8 cellular contexts compared by ENCODE assay signal in the genomic region with DNA sequence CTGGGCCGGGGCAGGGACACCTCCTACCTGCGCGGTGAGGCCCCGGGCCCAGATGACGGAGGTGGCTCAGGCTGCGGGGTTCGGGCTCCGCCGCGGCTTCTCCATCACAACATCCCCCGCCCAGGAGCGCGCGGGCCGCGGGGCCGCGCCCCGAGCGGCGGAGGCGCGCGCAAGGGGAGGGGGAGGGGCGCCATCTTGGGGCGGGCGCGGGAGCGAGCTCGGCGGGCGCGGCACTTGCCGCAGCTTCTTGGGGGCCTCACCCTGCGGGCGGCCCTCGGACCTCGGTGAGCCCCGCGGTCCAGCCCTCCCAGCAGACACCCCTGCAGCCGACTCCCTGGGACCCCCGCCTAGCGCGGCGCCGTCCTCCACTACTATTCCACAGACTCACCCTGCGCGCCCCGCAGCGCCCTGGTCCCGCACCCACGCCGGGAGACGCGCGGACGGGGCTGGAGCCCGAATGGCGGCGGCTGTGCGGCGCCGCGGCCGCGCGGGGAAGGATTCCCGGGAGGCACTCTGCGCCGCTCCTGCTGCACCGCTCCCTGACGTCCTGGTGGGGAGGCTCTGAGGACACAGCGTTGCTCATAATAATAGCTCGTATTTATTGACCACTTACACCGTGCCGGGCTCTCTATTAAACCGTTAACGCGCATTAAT. TPM values are rescaled to one million over a fixed set of nuclear protein-coding genes. Genes with fewer than 3 reads are reported as not detected.
DNase-seq lines count a peak whose midpoint lies in the region; ATAC-seq and TF ChIP-seq lines count a peak whose summit lies in the region.

Gene APBB1 (minus strand): TSS at position 137 of the 654 bp plus-strand sequence. CDS start 7,747 bp downstream, outside the sequence.

- DNase-seq in SIG-M5 treated with dmso at 0.1 percent for 504 hours (lab: John Stamatoyannopoulos, UW; ENCODE audit: unreplicated experiment) (peak; percentile 6), SIG-M5 (lab: John Stamatoyannopoulos, UW) (no peak), HT1080 (ENCODE audit: low read depth) (no peak), T follicular helper cell (ENCODE audit: low read depth) (peak; percentile 66), amniotic epithelial cell (ENCODE audit: low read depth) (peak; percentile 37), left cardiac atrium (peak; percentile 75), posterior cingulate gyrus (peak; percentile 58 to 96 (median 68)), upper lobe of left lung (peak; percentile 47 to 95)

- ATAC-seq in left cardiac atrium: peak; percentile 96
- ATAC-seq in upper lobe of left lung (ENCODE audit: low FRiP score in 2 of 2): peak; percentile 86 to 96

- WGBS in upper lobe of left lung, 2 donors: 1% methylated on average over 19 to 64 of the region's 79 CpGs

- no peaks in the 10 kb centered on the region for H3K27me3 ChIP-seq in upper lobe of left lung

- TF ChIP-seq CTCF in upper lobe of left lung (IDR thresholded peaks at IDR 0.05): peak in 4 of 6 experiments; percentile 25 to 42 (median 32)

- no peaks in the 10 kb centered on the region for H3K36me3 ChIP-seq in upper lobe of left lung

- peak within 1 kb of the TSS; percentile 90 to 97 (median 94) for H3K27ac ChIP-seq in upper lobe of left lung

- TF ChIP-seq POLR2A in upper lobe of left lung (IDR thresholded peaks at IDR 0.05): peak in 2 of 4 donors; percentile 66

- peaks cover 21 to 37% (median 24%) of the 10 kb centered on the region in 4 donors for H3K4me1 ChIP-seq in upper lobe of left lung

- peak within 1 kb of the TSS; percentile 81 to 99 (median 91) for H3K4me3 ChIP-seq in upper lobe of left lung

- intact Hi-C loops in left cardiac atrium (cut with DNase I): no loop called here
- intact Hi-C loops in posterior cingulate gyrus (cut with DNase I): loop anchor here (2.0 kb wide), 1 partner anchor 28 kb away; the partner anchor contains the start of gene SMPD1

- H3K9me3 ChIP-seq in upper lobe of left lung: no peaks in the 10 kb centered on the region

- no peak for TF ChIP-seq EP300 in upper lobe of left lung (IDR thresholded peaks at IDR 0.05)

RNA-seq across cellular contexts. Expression of gene APBB1, which starts in this region (rescaled TPM):
- total RNA-seq in HT1080 (2014; rRNA removed; shearing (Covaris generic)): 13.3 and 15.4 TPM in 2 replicates
- polyA plus RNA-seq in HT1080 (2015; cell fraction: cytosol; rRNA removed): 19.0 and 22.3 TPM in 2 replicates
- 23.2 and 27.4 TPM in 2 replicates for polyA plus RNA-seq in HT1080 (2015; cell fraction: nucleus; rRNA removed)
- total RNA-seq in left cardiac atrium (10 to 100 TPM; 65.5 to 75.9 TPM), upper lobe of left lung (10 to 100 TPM; 30.4 to 66.8 (median 40.0) TPM)

Comparison
In these comparisons a context has a peak if more than half of its experiments do, and no peak if none do; other contexts are left out.
1. DNase-seq: peak in SIG-M5 treated with dmso at 0.1 percent for 504 hours (single experiment), T follicular helper cell (single experiment), amniotic epithelial cell (single experiment), left cardiac atrium (single experiment), posterior cingulate gyrus (10 of 10) and upper lobe of left lung (2 of 2); none in SIG-M5 (single experiment) and HT1080 (single experiment).